Comparison of ENCODE assay signal across 27 cellular contexts in genomic region chr6:110587328-110587727, GRCh38.
"Had no signal": no experiment of that assay in that cellular context is flagged by ENCODE, and none has a peak within 500 bp of the region (broad histone marks: within the 10 kb centered on the region; RNA-seq: fewer than 3 reads in every experiment).

No MANE protein-coding gene starts in this region.

- DNase-seq: naive thymus-derived CD8-positive, alpha-beta T cell; nephron progenitor cell; nucleus accumbens; pancreas; right cardiac atrium; right lobe of liver; sigmoid colon; small intestine; stimulated activated CD4-positive, alpha-beta T cell treated with anti-CD3 and anti-CD28 coated beads, Interleukin-15, amount 100 ng/mL, for 24 hours; stimulated activated CD4-positive, alpha-beta T cell treated with anti-CD3 and anti-CD28 coated beads, Interleukin-2, amount 100 ng/mL, for 24 hours; stimulated activated CD4-positive, alpha-beta T cell treated with anti-CD3 and anti-CD28 coated beads, Interleukin-2, amount 100 ng/mL, for 48 hours; stimulated activated CD4-positive, alpha-beta T cell treated with anti-CD3 and anti-CD28 coated beads, Interleukin-4, amount 100 ng/mL, for 24 hours; stimulated activated naive B cell treated with anti-CD40 and anti-IgM and Interleukin-4, amounts not matched to agents 10 μg/mL and 1 μg/mL and 100 μg/mL, for 72 hours; stimulated activated naive CD4-positive, alpha-beta T cell treated with Interleukin-2 at 50 U/mL for 16 hours; stomach; thyroid gland; trophoblast cell; upper lobe of right lung; uterus had no signal

- H3K27ac ChIP-seq: neutrophil, pancreas, prostate gland, right lobe of liver, sigmoid colon, thoracic aorta, thyroid gland, tibial nerve, upper lobe of right lung, uterus had no signal

- H3K36me3 ChIP-seq: neutrophil, pancreas, prostate gland, right lobe of liver, sigmoid colon, stomach, thoracic aorta, thyroid gland, tibial nerve, upper lobe of right lung, uterus had no signal

- H3K27me3 Mint-ChIP-seq: naive thymus-derived CD8-positive, alpha-beta T cell; natural killer cell treated with Interleukin-12 subunit alpha and Interleukin-12 subunit beta and Interleukin-15 and Interleukin-18, amount 100 ng/mL, for 72 hours; stimulated activated naive B cell treated with anti-CD40 and anti-IgM and Interleukin-4, amounts not matched to agents 10 μg/mL and 1 μg/mL and 100 μg/mL, for 72 hours; stimulated activated naive CD8-positive, alpha-beta T cell treated with anti-CD3 and anti-CD28 coated beads, Interleukin-15, Interleukin-2, amounts not matched to agents 100 ng/mL and 50 ng/mL, for 24 hours had no signal

- H3K27ac Mint-ChIP-seq: naive thymus-derived CD8-positive, alpha-beta T cell; natural killer cell treated with Interleukin-12 subunit alpha and Interleukin-12 subunit beta and Interleukin-15 and Interleukin-18, amount 100 ng/mL, for 72 hours; nephron progenitor cell; stimulated activated effector memory CD8-positive, alpha-beta T cell treated with anti-CD3 and anti-CD28 coated beads, Interleukin-12 subunit alpha, Interleukin-12 subunit beta, amount 100 ng/mL, for 72 hours; stimulated activated naive B cell treated with anti-CD40 and anti-IgM and Interleukin-4, amounts not matched to agents 10 μg/mL and 1 μg/mL and 100 μg/mL, for 72 hours; stimulated activated naive CD8-positive, alpha-beta T cell treated with anti-CD3 and anti-CD28 coated beads, Interleukin-15, Interleukin-2, amounts not matched to agents 100 ng/mL and 50 ng/mL, for 24 hours had no signal

- H3K9me3 Mint-ChIP-seq: naive thymus-derived CD8-positive, alpha-beta T cell; natural killer cell treated with Interleukin-12 subunit alpha and Interleukin-12 subunit beta and Interleukin-15 and Interleukin-18, amount 100 ng/mL, for 72 hours; nephron progenitor cell; neural crest cell; stimulated activated effector memory CD8-positive, alpha-beta T cell treated with anti-CD3 and anti-CD28 coated beads, Interleukin-12 subunit alpha, Interleukin-12 subunit beta, amount 100 ng/mL, for 72 hours; stimulated activated naive B cell treated with anti-CD40 and anti-IgM and Interleukin-4, amounts not matched to agents 10 μg/mL and 1 μg/mL and 100 μg/mL, for 72 hours; stimulated activated naive CD8-positive, alpha-beta T cell treated with anti-CD3 and anti-CD28 coated beads, Interleukin-15, Interleukin-2, amounts not matched to agents 100 ng/mL and 50 ng/mL, for 24 hours had no signal

- H3K27me3 ChIP-seq: neutrophil, pancreas, right lobe of liver, sigmoid colon, stomach, thyroid gland, tibial nerve, upper lobe of right lung, uterus had no signal

- H3K36me3 Mint-ChIP-seq: naive thymus-derived CD8-positive, alpha-beta T cell; natural killer cell treated with Interleukin-12 subunit alpha and Interleukin-12 subunit beta and Interleukin-15 and Interleukin-18, amount 100 ng/mL, for 72 hours; stimulated activated effector memory CD8-positive, alpha-beta T cell treated with anti-CD3 and anti-CD28 coated beads, Interleukin-12 subunit alpha, Interleukin-12 subunit beta, amount 100 ng/mL, for 72 hours had no signal

- H3K4me3 ChIP-seq: pancreas, prostate gland, right lobe of liver, sigmoid colon, stomach, thoracic aorta, thyroid gland, tibial nerve, upper lobe of right lung, uterus had no signal

- H3K4me3 Mint-ChIP-seq: naive thymus-derived CD8-positive, alpha-beta T cell; natural killer cell treated with Interleukin-12 subunit alpha and Interleukin-12 subunit beta and Interleukin-15 and Interleukin-18, amount 100 ng/mL, for 72 hours; nephron progenitor cell; neural crest cell; stimulated activated effector memory CD8-positive, alpha-beta T cell treated with anti-CD3 and anti-CD28 coated beads, Interleukin-12 subunit alpha, Interleukin-12 subunit beta, amount 100 ng/mL, for 72 hours; stimulated activated naive B cell treated with anti-CD40 and anti-IgM and Interleukin-4, amounts not matched to agents 10 μg/mL and 1 μg/mL and 100 μg/mL, for 72 hours; stimulated activated naive CD8-positive, alpha-beta T cell treated with anti-CD3 and anti-CD28 coated beads, Interleukin-15, Interleukin-2, amounts not matched to agents 100 ng/mL and 50 ng/mL, for 24 hours had no signal

- H3K9me3 ChIP-seq: neutrophil, pancreas, prostate gland, right lobe of liver, sigmoid colon, stomach, thoracic aorta, thyroid gland, tibial nerve, upper lobe of right lung, uterus had no signal

- FAIRE-seq: pancreas, small intestine had no signal

- ATAC-seq: naive thymus-derived CD8-positive, alpha-beta T cell; natural killer cell treated with Interleukin-12 subunit alpha and Interleukin-12 subunit beta and Interleukin-15 and Interleukin-18, amount 100 ng/mL, for 72 hours; pancreas; right cardiac atrium; right lobe of liver; stimulated activated effector memory CD8-positive, alpha-beta T cell treated with anti-CD3 and anti-CD28 coated beads, Interleukin-12 subunit alpha, Interleukin-12 subunit beta, amount 100 ng/mL, for 72 hours; stimulated activated naive B cell treated with anti-CD40 and anti-IgM and Interleukin-4, amounts not matched to agents 10 μg/mL and 1 μg/mL and 100 μg/mL, for 72 hours; upper lobe of right lung had no signal

- H3K4me1 ChIP-seq: pancreas, prostate gland, right lobe of liver, sigmoid colon, thyroid gland, tibial nerve, upper lobe of right lung, uterus had no signal
